Comparison of ENCODE assay signal across 13 cellular contexts in the genomic region with DNA sequence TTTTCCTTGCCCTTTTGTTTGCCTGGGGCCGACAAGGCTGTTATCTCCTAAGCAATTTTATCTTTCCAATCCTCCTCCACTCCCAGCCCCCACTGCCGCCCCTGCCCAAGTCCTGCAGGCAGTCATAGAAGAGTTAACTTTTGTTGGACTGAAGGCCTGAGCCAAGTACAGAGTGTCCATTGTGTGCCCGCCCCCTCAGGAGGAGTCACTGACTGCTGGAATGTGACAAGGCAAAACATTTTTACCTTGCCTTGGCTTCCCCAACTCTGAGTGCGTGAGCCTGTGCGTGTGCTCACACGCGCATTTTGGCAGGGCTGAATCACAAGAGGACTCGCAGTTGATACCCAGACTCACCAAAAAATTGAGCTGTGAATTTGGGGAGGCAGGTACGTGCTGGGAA. TPM values are rescaled to one million over a fixed set of nuclear protein-coding genes. Genes with fewer than 3 reads are reported as not detected.
DNase-seq lines count a peak whose midpoint lies in the region; ATAC-seq, FAIRE-seq and TF ChIP-seq lines count a peak whose summit lies in the region.
"Had no signal": no experiment of that assay in that cellular context is flagged by ENCODE, and none has a peak within 500 bp of the region (broad histone marks: within the 10 kb centered on the region; RNA-seq: fewer than 3 reads in every experiment).

No MANE protein-coding gene starts in this region.

- H3K4me1 ChIP-seq in mesodermal cell (ENCODE audit: control insufficient read depth, insufficient read depth, low read length, poor library complexity, severe bottlenecking): peaks cover 50% of the 10 kb centered on the region
- H3K4me1 ChIP-seq in suprapubic skin: peaks cover 53% of the 10 kb centered on the region

- FAIRE-seq in GM12891 (lab: Jason Lieb, UNC): no peak

- no peak for TF ChIP-seq CTCF in LNCaP clone FGC (IDR thresholded peaks at IDR 0.05; ENCODE audit: control insufficient read depth, extremely low read depth, insufficient read depth)
- TF ChIP-seq CTCF in suprapubic skin (IDR thresholded peaks at IDR 0.05): no peak

- peak overlapping the region; percentile 51 for H3K27ac ChIP-seq in mesodermal cell (ENCODE audit: low read depth, low read length, severe bottlenecking)
- peak overlapping the region; percentile 18 for H3K27ac ChIP-seq in suprapubic skin
- H3K27ac ChIP-seq: SJSA1 had no signal

- no peaks in the 10 kb centered on the region for H3K27me3 ChIP-seq in suprapubic skin
- H3K27me3 ChIP-seq: SJSA1 had no signal

- H3K36me3 ChIP-seq in mesodermal cell (ENCODE audit: control insufficient read depth, insufficient read depth, low read length) (peaks cover 9% of the 10 kb centered on the region), suprapubic skin (no peaks in the 10 kb centered on the region)

- H3K4me3 ChIP-seq in LNCaP clone FGC (ENCODE audit: low read depth, low read length): peak overlapping the region; percentile 40
- H3K4me3 ChIP-seq in mesodermal cell (ENCODE audit: extremely low read depth, insufficient read depth, low read length, poor library complexity, severe bottlenecking): no peak overlapping the region
- peak overlapping the region; percentile 12 for H3K4me3 ChIP-seq in suprapubic skin
- H3K4me3 ChIP-seq: SJSA1 had no signal

- TF ChIP-seq EP300 in suprapubic skin (IDR thresholded peaks at IDR 0.05): no peak

- H3K9me3 ChIP-seq in mesodermal cell (ENCODE audit: control insufficient read depth, low read length) (no peaks in the 10 kb centered on the region), suprapubic skin (no peaks in the 10 kb centered on the region)
- H3K9me3 ChIP-seq: SJSA1 had no signal

- TF ChIP-seq POLR2A in suprapubic skin (IDR thresholded peaks at IDR 0.05) (no peak), GM12891 (IDR thresholded peaks at IDR 0.05; ENCODE audit: low read depth, low read length) (no peak)

- no peak for DNase-seq in LNCaP clone FGC (ENCODE audit: low read depth)
- no peak for DNase-seq in suprapubic skin (ENCODE audit: low spot score in 2 of 2)
- no peak for DNase-seq in NCI-H1048 (lab: John Stamatoyannopoulos, UW)
- no peak for DNase-seq in GM12891 (ENCODE audit: insufficient read length, low spot score)
- DNase-seq in NCI-H69 (lab: John Stamatoyannopoulos, UW): no peak
- DNase-seq: NCI-H510A treated with DMSO at 0.1 percent for 48 hours; stimulated activated CD4-positive, alpha-beta T cell treated with anti-CD3 and anti-CD28 coated beads, Interleukin-2, amount 100 ng/mL, for 24 hours; stimulated activated naive CD8-positive, alpha-beta T cell treated with anti-CD3 and anti-CD28 coated beads, Interleukin-15, amount 100 ng/mL, for 72 hours had no signal

- ATAC-seq in esophagus mucosa (peak; percentile 62), GM19452 (IDR thresholded peaks at IDR 0.05; ENCODE audit: unreplicated experiment) (no peak)
- ATAC-seq: activated CD4-positive, CD25-positive, alpha-beta regulatory T cell treated with anti-CD3 and anti-CD28 coated beads, Interleukin-2, amount 50 U/mL, for 24 hours; stimulated activated naive CD8-positive, alpha-beta T cell treated with anti-CD3 and anti-CD28 coated beads, Interleukin-15, amount 100 ng/mL, for 72 hours had no signal

- 50 to 51% methylated on average over 7 to 9 of the region's 9 CpGs for WGBS in mesodermal cell (ENCODE audit: insufficient coverage in 2 of 2), 2 experiments
- 42% methylated on average over 9 of the region's 9 CpGs for WGBS in suprapubic skin

TF ChIP-seq in GM12891, 5 proteins besides CTCF, POLR2A, EP300 and RAD21:
- TF ChIP-seq TAF1 (IDR thresholded peaks at IDR 0.05; ENCODE audit: low read depth, low read length): no peak
- TF ChIP-seq PAX5 (IDR thresholded peaks at IDR 0.05; ENCODE audit: insufficient read depth, low read length, severe bottlenecking): no peak
- TF ChIP-seq POU2F2 (IDR thresholded peaks at IDR 0.05; ENCODE audit: low read depth, low read length): no peak
- no peak for TF ChIP-seq SPI1 (IDR thresholded peaks at IDR 0.05; ENCODE audit: low read depth, low read length)
- no peak for TF ChIP-seq POLR2AphosphoS5 (IDR thresholded peaks at IDR 0.05; ENCODE audit: low read depth, low read length)

RNA-seq across cellular contexts. Expression of gene SETBP1, which starts 16.2 kb away (rescaled TPM):
- total RNA-seq in esophagus mucosa: 8.5 TPM
- 10.7 TPM for polyA plus RNA-seq in mesodermal cell (2013, experiment 1 of 2)
- 8.6 TPM for polyA plus RNA-seq in mesodermal cell (2013, experiment 2 of 2)
- 10 to 100 TPM; 13.1 to 25.6 (median 17.2) TPM for total RNA-seq in suprapubic skin
- 3.4 TPM for polyA plus RNA-seq in GM12891 (2012; ENCODE audit: low read depth, missing spikeins)
